In genomic region chr10:120850911-120851865, GRCh38 we compare ENCODE assay signal across 1 cellular context.
TF ChIP-seq lines count a peak whose summit lies in the region.

WDR11 (plus strand) TSS chr10:120851362; CDS start chr10:120851421, 59 bp downstream.

TF ChIP-seq in HepG2, 621 proteins besides CTCF, POLR2A, EP300 and RAD21 (continued from another document and continues in another):
- TF ChIP-seq, protein P1, sequence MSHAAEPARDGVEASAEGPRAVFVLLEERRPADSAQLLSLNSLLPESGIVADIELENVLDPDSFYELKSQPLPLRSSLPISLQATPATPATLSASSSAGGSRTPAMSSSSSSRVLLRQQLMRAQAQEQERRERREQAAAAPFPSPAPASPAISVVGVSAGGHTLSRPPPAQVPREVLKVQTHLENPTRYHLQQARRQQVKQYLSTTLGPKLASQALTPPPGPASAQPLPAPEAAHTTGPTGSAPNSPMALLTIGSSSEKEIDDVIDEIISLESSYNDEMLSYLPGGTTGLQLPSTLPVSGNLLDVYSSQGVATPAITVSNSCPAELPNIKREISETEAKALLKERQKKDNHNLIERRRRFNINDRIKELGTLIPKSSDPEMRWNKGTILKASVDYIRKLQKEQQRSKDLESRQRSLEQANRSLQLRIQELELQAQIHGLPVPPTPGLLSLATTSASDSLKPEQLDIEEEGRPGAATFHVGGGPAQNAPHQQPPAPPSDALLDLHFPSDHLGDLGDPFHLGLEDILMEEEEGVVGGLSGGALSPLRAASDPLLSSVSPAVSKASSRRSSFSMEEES (CRISPR knock-in tag; IDR thresholded peaks at IDR 0.05): peak; percentile 66; the same call in 1 of the 2 replicates
- TF ChIP-seq ZNF75D (CRISPR knock-in tag; IDR thresholded peaks at IDR 0.05; ENCODE audit: borderline replicate concordance) (no peak), RORA (CRISPR knock-in tag; IDR thresholded peaks at IDR 0.05) (no peak), CBX1 (IDR thresholded peaks at IDR 0.05; ENCODE audit: low read depth) (peak; percentile 88), CREB1 (IDR thresholded peaks at IDR 0.05) (peak; percentile 32), CREB1 (CRISPR knock-in tag; IDR thresholded peaks at IDR 0.05) (peak; percentile 66), ZNF430 (CRISPR knock-in tag; IDR thresholded peaks at IDR 0.05) (peak; percentile 68), ZNF569 (CRISPR knock-in tag; IDR thresholded peaks at IDR 0.05; ENCODE audit: borderline replicate concordance) (no peak), ZNF704 (CRISPR knock-in tag; IDR thresholded peaks at IDR 0.05; ENCODE audit: borderline replicate concordance) (peak; percentile 51; the same call in 1 of the 2 replicates), TSC22D2 (CRISPR knock-in tag; IDR thresholded peaks at IDR 0.05; ENCODE audit: borderline replicate concordance) (0 out of 2 replicates have a peak, but pooled peaks have one; percentile 77), MYPOP (CRISPR knock-in tag; IDR thresholded peaks at IDR 0.05) (no peak; the same call in 1 of the 2 replicates), HMG20A (CRISPR knock-in tag; IDR thresholded peaks at IDR 0.05; ENCODE audit: borderline replicate concordance) (peak; percentile 49; the same call in 1 of the 2 replicates), SRY (CRISPR knock-in tag; IDR thresholded peaks at IDR 0.05) (peak; percentile 50; the same call in 1 of the 2 replicates), NRL (CRISPR knock-in tag; IDR thresholded peaks at IDR 0.05; ENCODE audit: borderline replicate concordance) (peak; percentile 96), CBX5 (CRISPR knock-in tag; IDR thresholded peaks at IDR 0.05; ENCODE audit: borderline replicate concordance) (peak; percentile 97), ZSCAN31 (CRISPR knock-in tag; IDR thresholded peaks at IDR 0.05; ENCODE audit: low read depth) (peak; percentile 95), PCBP2 (optimal IDR thresholded peaks at IDR 0.05; ENCODE audit: low read depth, low read length, poor library complexity, severe bottlenecking) (no peak), SOX13 (IDR thresholded peaks at IDR 0.05) (no peak), SOX13 (CRISPR knock-in tag; conservative IDR thresholded peaks at IDR 0.05 in 1 of 2, IDR thresholded peaks at IDR 0.05 in 1 of 2) (peak in 1 of 2 experiments; percentile 63; a peak in 2 of 4 replicates), MBD4 (IDR thresholded peaks at IDR 0.05; ENCODE audit: borderline replicate concordance, low read length) (no peak), POGZ (CRISPR knock-in tag; IDR thresholded peaks at IDR 0.05) (peak; percentile 99), KLF12 (CRISPR knock-in tag; IDR thresholded peaks at IDR 0.05; ENCODE audit: borderline replicate concordance) (peak; percentile 91), SIX1 (CRISPR knock-in tag; IDR thresholded peaks at IDR 0.05; ENCODE audit: borderline replicate concordance) (peak; percentile 44; the same call in 1 of the 2 replicates), ZNF557 (CRISPR knock-in tag; IDR thresholded peaks at IDR 0.05) (0 out of 2 replicates have a peak, but pooled peaks have one; percentile 24), YY1 (IDR thresholded peaks at IDR 0.05; ENCODE audit: insufficient read depth, insufficient replicate concordance, low read depth, low read length) (peak; percentile 86), ZNF44 (CRISPR knock-in tag; IDR thresholded peaks at IDR 0.05) (no peak), MAF1 (CRISPR knock-in tag; IDR thresholded peaks at IDR 0.05; ENCODE audit: borderline replicate concordance) (0 out of 2 replicates have a peak, but pooled peaks have one; percentile 66), MAFG (CRISPR knock-in tag; IDR thresholded peaks at IDR 0.05) (no peak), GATAD2A (CRISPR knock-in tag; IDR thresholded peaks at IDR 0.05) (peak; percentile 80), NFIB (CRISPR knock-in tag; IDR thresholded peaks at IDR 0.05; ENCODE audit: borderline replicate concordance) (no peak), ZNF292 (CRISPR knock-in tag; IDR thresholded peaks at IDR 0.05; ENCODE audit: borderline replicate concordance, low read depth) (0 out of 2 replicates have a peak, but pooled peaks have one; percentile 46), CSRNP2 (CRISPR knock-in tag; conservative IDR thresholded peaks at IDR 0.05; ENCODE audit: low read depth) (no peak), ZBTB44 (CRISPR knock-in tag; IDR thresholded peaks at IDR 0.05) (0 out of 2 replicates have a peak, but pooled peaks have one; percentile 52), CHD4 (IDR thresholded peaks at IDR 0.05; ENCODE audit: borderline replicate concordance, low read length) (no peak), GRHL1 (CRISPR knock-in tag; conservative IDR thresholded peaks at IDR 0.05) (no peak), DNMT3B (CRISPR knock-in tag; conservative IDR thresholded peaks at IDR 0.05) (0 out of 2 replicates have a peak, but pooled peaks have one; percentile 2), IRF2 (CRISPR knock-in tag; IDR thresholded peaks at IDR 0.05) (peak; percentile 97), HOMEZ (CRISPR knock-in tag; IDR thresholded peaks at IDR 0.05; ENCODE audit: low read depth) (peak; percentile 76; the same call in 1 of the 2 replicates), ZNF772 (CRISPR knock-in tag; IDR thresholded peaks at IDR 0.05) (peak; percentile 98), BORCS8-MEF2B (CRISPR knock-in tag; IDR thresholded peaks at IDR 0.05) (peak; percentile 91), PHF21A (CRISPR knock-in tag; IDR thresholded peaks at IDR 0.05) (peak; percentile 90), ZNF326 (CRISPR knock-in tag; IDR thresholded peaks at IDR 0.05; ENCODE audit: borderline replicate concordance) (no peak)
- TF ChIP-seq, protein P2, sequence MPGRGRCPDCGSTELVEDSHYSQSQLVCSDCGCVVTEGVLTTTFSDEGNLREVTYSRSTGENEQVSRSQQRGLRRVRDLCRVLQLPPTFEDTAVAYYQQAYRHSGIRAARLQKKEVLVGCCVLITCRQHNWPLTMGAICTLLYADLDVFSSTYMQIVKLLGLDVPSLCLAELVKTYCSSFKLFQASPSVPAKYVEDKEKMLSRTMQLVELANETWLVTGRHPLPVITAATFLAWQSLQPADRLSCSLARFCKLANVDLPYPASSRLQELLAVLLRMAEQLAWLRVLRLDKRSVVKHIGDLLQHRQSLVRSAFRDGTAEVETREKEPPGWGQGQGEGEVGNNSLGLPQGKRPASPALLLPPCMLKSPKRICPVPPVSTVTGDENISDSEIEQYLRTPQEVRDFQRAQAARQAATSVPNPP (CRISPR knock-in tag; IDR thresholded peaks at IDR 0.05): no peak
- TF ChIP-seq, protein P3, sequence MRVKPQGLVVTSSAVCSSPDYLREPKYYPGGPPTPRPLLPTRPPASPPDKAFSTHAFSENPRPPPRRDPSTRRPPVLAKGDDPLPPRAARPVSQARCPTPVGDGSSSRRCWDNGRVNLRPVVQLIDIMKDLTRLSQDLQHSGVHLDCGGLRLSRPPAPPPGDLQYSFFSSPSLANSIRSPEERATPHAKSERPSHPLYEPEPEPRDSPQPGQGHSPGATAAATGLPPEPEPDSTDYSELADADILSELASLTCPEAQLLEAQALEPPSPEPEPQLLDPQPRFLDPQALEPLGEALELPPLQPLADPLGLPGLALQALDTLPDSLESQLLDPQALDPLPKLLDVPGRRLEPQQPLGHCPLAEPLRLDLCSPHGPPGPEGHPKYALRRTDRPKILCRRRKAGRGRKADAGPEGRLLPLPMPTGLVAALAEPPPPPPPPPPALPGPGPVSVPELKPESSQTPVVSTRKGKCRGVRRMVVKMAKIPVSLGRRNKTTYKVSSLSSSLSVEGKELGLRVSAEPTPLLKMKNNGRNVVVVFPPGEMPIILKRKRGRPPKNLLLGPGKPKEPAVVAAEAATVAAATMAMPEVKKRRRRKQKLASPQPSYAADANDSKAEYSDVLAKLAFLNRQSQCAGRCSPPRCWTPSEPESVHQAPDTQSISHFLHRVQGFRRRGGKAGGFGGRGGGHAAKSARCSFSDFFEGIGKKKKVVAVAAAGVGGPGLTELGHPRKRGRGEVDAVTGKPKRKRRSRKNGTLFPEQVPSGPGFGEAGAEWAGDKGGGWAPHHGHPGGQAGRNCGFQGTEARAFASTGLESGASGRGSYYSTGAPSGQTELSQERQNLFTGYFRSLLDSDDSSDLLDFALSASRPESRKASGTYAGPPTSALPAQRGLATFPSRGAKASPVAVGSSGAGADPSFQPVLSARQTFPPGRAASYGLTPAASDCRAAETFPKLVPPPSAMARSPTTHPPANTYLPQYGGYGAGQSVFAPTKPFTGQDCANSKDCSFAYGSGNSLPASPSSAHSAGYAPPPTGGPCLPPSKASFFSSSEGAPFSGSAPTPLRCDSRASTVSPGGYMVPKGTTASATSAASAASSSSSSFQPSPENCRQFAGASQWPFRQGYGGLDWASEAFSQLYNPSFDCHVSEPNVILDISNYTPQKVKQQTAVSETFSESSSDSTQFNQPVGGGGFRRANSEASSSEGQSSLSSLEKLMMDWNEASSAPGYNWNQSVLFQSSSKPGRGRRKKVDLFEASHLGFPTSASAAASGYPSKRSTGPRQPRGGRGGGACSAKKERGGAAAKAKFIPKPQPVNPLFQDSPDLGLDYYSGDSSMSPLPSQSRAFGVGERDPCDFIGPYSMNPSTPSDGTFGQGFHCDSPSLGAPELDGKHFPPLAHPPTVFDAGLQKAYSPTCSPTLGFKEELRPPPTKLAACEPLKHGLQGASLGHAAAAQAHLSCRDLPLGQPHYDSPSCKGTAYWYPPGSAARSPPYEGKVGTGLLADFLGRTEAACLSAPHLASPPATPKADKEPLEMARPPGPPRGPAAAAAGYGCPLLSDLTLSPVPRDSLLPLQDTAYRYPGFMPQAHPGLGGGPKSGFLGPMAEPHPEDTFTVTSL (CRISPR knock-in tag; IDR thresholded peaks at IDR 0.05; ENCODE audit: borderline replicate concordance): no peak
- TF ChIP-seq, protein P4, sequence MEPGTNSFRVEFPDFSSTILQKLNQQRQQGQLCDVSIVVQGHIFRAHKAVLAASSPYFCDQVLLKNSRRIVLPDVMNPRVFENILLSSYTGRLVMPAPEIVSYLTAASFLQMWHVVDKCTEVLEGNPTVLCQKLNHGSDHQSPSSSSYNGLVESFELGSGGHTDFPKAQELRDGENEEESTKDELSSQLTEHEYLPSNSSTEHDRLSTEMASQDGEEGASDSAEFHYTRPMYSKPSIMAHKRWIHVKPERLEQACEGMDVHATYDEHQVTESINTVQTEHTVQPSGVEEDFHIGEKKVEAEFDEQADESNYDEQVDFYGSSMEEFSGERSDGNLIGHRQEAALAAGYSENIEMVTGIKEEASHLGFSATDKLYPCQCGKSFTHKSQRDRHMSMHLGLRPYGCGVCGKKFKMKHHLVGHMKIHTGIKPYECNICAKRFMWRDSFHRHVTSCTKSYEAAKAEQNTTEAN (CRISPR knock-in tag; conservative IDR thresholded peaks at IDR 0.05): 0 out of 2 replicates have a peak, but pooled peaks have one; percentile 44
